2 cellular contexts compared by ENCODE assay signal in genomic region chr2:112465373-112465772, GRCh38.
TF ChIP-seq lines count a peak whose summit lies in the region.

No MANE protein-coding gene starts in this region.

TF ChIP-seq in IMR-90, 13 proteins besides CTCF, POLR2A, EP300 and RAD21:
- TF ChIP-seq RCOR1 (IDR thresholded peaks at IDR 0.05; ENCODE audit: insufficient replicate concordance, low read length) (no peak), CEBPB (IDR thresholded peaks at IDR 0.05; ENCODE audit: low read depth, low read length) (no peak), RFX5 (IDR thresholded peaks at IDR 0.05; ENCODE audit: low read depth, low read length) (no peak), FOS (IDR thresholded peaks at IDR 0.05; ENCODE audit: low read depth, low read length) (no peak), MXI1 (IDR thresholded peaks at IDR 0.05; ENCODE audit: borderline replicate concordance, low read depth, low read length) (no peak)
TF ChIP-seq in IMR-90: peak in this region for 0.

TF ChIP-seq in HepG2, 621 proteins besides CTCF, POLR2A, EP300 and RAD21:
- no peak for TF ChIP-seq KDM4B (CRISPR knock-in tag; IDR thresholded peaks at IDR 0.05)
- no peak for TF ChIP-seq RXRA (CRISPR knock-in tag; IDR thresholded peaks at IDR 0.05)
- peak; percentile 36 for TF ChIP-seq STAG1 (CRISPR knock-in tag; IDR thresholded peaks at IDR 0.05)
- no peak for TF ChIP-seq ELF1 (CRISPR knock-in tag; IDR thresholded peaks at IDR 0.05)
TF ChIP-seq in HepG2: peak in this region for 1.
